Comparison of ENCODE assay signal across 25 cellular contexts in genomic region chr18:22093731-22094374, GRCh38.
"Had no signal": no experiment of that assay in that cellular context is flagged by ENCODE, and none has a peak within 500 bp of the region (broad histone marks: within the 10 kb centered on the region; RNA-seq: fewer than 3 reads in every experiment).

No MANE protein-coding gene starts in this region.

- H3K27ac Mint-ChIP-seq: activated B cell treated with CpG ODN at 0.5 μM for 24 hours; activated CD4-positive, alpha-beta T cell treated with anti-CD3 and anti-CD28 coated beads for 36 hours; activated naive CD8-positive, alpha-beta T cell treated with anti-CD3 and anti-CD28 coated beads for 36 hours; mesothelial cell of epicardium; naive thymus-derived CD8-positive, alpha-beta T cell; neural progenitor cell; stimulated activated memory B cell treated with anti-CD40 and anti-IgM and Interleukin-4, amounts not matched to agents 10 μg/mL and 1 μg/mL and 100 μg/mL, for 72 hours had no signal

- H3K4me3 Mint-ChIP-seq: activated B cell treated with CpG ODN at 0.5 μM for 24 hours; activated CD4-positive, alpha-beta T cell treated with anti-CD3 and anti-CD28 coated beads for 36 hours; activated naive CD8-positive, alpha-beta T cell treated with anti-CD3 and anti-CD28 coated beads for 36 hours; central memory CD8-positive, alpha-beta T cell; mesothelial cell of epicardium; naive thymus-derived CD8-positive, alpha-beta T cell; neural progenitor cell; stimulated activated memory B cell treated with anti-CD40 and anti-IgM and Interleukin-4, amounts not matched to agents 10 μg/mL and 1 μg/mL and 100 μg/mL, for 72 hours had no signal

- H3K4me3 ChIP-seq: breast epithelium, colonic mucosa, dorsolateral prefrontal cortex, left lung, lung, neural progenitor cell, smooth muscle cell, stomach, suprapubic skin, vagina had no signal

- H3K36me3 Mint-ChIP-seq: activated naive CD8-positive, alpha-beta T cell treated with anti-CD3 and anti-CD28 coated beads for 36 hours; mesothelial cell of epicardium; naive thymus-derived CD8-positive, alpha-beta T cell; neural progenitor cell; stimulated activated memory B cell treated with anti-CD40 and anti-IgM and Interleukin-4, amounts not matched to agents 10 μg/mL and 1 μg/mL and 100 μg/mL, for 72 hours had no signal

- H3K36me3 ChIP-seq: breast epithelium, colonic mucosa, left lung, neural progenitor cell, stomach, suprapubic skin, vagina had no signal

- H3K9me3 Mint-ChIP-seq: activated B cell treated with CpG ODN at 0.5 μM for 24 hours; activated naive CD8-positive, alpha-beta T cell treated with anti-CD3 and anti-CD28 coated beads for 36 hours; central memory CD8-positive, alpha-beta T cell; mesothelial cell of epicardium; neural progenitor cell had no signal

- H3K27me3 ChIP-seq: breast epithelium, colonic mucosa, neural progenitor cell, stomach, vagina had no signal

- H3K27me3 Mint-ChIP-seq: activated B cell treated with CpG ODN at 0.5 μM for 24 hours; activated naive CD8-positive, alpha-beta T cell treated with anti-CD3 and anti-CD28 coated beads for 36 hours; stimulated activated memory B cell treated with anti-CD40 and anti-IgM and Interleukin-4, amounts not matched to agents 10 μg/mL and 1 μg/mL and 100 μg/mL, for 72 hours had no signal

- H3K27ac ChIP-seq: breast epithelium, colonic mucosa, dorsolateral prefrontal cortex, epithelial cell of prostate, left lung, neural progenitor cell, stomach, suprapubic skin, vagina had no signal

- DNase-seq: activated B cell treated with CpG ODN at 0.5 μM for 24 hours; activated CD4-positive, alpha-beta T cell treated with anti-CD3 and anti-CD28 coated beads for 36 hours; activated CD4-positive, alpha-beta T cell treated with anti-CD3 and anti-CD28 coated beads, Interleukin-2, amount 50 U/mL, for 48 hours; activated naive CD4-positive, alpha-beta T cell treated with Interleukin-2 at 50 U/mL for 16 hours; activated naive CD8-positive, alpha-beta T cell treated with anti-CD3 and anti-CD28 coated beads for 36 hours; activated T-cell treated with anti-CD3 and anti-CD28 coated beads, Interleukin-2, amount 50 U/mL, for 48 hours; colonic mucosa; dorsolateral prefrontal cortex; left lung; naive thymus-derived CD8-positive, alpha-beta T cell; stimulated activated CD4-positive, alpha-beta T cell treated with anti-CD3 and anti-CD28 coated beads, Interleukin-15, amount 100 ng/mL, for 24 hours; stomach; T-helper 2 cell; trophoblast cell had no signal

- H3K9ac ChIP-seq: neural progenitor cell had no signal

- H3K4me1 Mint-ChIP-seq: activated B cell treated with CpG ODN at 0.5 μM for 24 hours; activated CD4-positive, alpha-beta T cell treated with anti-CD3 and anti-CD28 coated beads for 36 hours; activated naive CD8-positive, alpha-beta T cell treated with anti-CD3 and anti-CD28 coated beads for 36 hours; central memory CD8-positive, alpha-beta T cell; naive thymus-derived CD8-positive, alpha-beta T cell; stimulated activated memory B cell treated with anti-CD40 and anti-IgM and Interleukin-4, amounts not matched to agents 10 μg/mL and 1 μg/mL and 100 μg/mL, for 72 hours had no signal

- H3K4me1 ChIP-seq: breast epithelium, colonic mucosa, left lung, neural progenitor cell, suprapubic skin, vagina had no signal

- H3K9me3 ChIP-seq: breast epithelium, colonic mucosa, left lung, stomach, suprapubic skin, vagina had no signal

- ATAC-seq: activated CD4-positive, alpha-beta T cell treated with anti-CD3 and anti-CD28 coated beads for 36 hours; left lung; naive thymus-derived CD8-positive, alpha-beta T cell; sciatic nerve; stimulated activated memory B cell treated with anti-CD40 and anti-IgM and Interleukin-4, amounts not matched to agents 10 μg/mL and 1 μg/mL and 100 μg/mL, for 72 hours had no signal
